In the genomic region with DNA sequence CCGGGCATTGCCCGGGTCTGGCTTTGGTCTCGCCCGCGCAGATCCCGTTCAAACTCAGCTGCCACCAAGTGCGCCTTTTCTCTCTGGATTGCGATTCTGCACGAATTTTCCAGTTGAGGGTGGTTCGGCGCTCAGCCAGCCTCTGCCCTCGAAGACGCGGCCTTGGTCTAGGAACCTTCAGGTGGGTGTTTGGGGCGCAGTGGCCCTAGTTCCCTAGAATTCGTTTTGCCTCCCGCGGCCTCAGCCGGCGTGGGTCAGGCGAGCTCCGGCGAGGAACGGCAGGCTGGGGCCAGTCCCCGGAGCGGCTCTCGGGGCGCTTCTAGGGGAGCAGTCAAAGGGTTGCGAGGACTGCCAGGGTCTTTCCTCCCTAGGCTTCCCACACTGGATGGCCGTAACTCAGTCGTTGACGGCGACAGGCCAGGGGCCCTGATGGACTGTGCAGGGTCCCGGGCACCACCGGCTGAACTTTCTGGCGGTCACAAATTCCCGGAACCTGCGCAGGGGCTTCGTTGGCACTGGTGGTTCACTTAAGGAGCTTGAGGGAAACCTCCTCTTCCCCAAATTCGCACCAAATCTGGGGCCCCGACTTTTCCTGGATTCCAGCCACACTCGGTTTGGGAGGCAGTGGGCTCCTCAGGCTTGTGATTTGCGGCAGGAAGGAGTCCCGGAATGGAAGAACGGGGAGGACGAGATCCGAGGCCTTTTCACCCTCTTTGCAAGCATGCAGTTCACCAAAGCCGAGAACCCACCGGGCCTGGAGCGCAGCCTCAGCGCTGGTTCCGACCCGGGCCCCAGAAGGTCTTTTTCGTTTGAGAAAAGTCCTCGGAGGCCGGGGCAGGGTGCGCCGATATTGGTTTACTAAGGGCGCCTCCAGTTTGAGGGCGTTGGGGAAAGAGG, we compare ENCODE assay signal across 1 cellular context.
TF ChIP-seq lines count a peak whose summit lies in the region.

No MANE protein-coding gene starts in this region.

TF ChIP-seq in IMR-90, 13 proteins besides CTCF, POLR2A, EP300 and RAD21:
- TF ChIP-seq, protein P1, sequence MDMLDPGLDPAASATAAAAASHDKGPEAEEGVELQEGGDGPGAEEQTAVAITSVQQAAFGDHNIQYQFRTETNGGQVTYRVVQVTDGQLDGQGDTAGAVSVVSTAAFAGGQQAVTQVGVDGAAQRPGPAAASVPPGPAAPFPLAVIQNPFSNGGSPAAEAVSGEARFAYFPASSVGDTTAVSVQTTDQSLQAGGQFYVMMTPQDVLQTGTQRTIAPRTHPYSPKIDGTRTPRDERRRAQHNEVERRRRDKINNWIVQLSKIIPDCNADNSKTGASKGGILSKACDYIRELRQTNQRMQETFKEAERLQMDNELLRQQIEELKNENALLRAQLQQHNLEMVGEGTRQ (IDR thresholded peaks at IDR 0.05; ENCODE audit: low read depth, low read length): no peak
- no peak for TF ChIP-seq RFX5 (IDR thresholded peaks at IDR 0.05; ENCODE audit: low read depth, low read length)
- TF ChIP-seq, protein P2, sequence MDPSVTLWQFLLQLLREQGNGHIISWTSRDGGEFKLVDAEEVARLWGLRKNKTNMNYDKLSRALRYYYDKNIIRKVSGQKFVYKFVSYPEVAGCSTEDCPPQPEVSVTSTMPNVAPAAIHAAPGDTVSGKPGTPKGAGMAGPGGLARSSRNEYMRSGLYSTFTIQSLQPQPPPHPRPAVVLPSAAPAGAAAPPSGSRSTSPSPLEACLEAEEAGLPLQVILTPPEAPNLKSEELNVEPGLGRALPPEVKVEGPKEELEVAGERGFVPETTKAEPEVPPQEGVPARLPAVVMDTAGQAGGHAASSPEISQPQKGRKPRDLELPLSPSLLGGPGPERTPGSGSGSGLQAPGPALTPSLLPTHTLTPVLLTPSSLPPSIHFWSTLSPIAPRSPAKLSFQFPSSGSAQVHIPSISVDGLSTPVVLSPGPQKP (IDR thresholded peaks at IDR 0.05; ENCODE audit: borderline replicate concordance, low read depth, low read length): no peak
- TF ChIP-seq NFE2L2 (IDR thresholded peaks at IDR 0.05; ENCODE audit: low read depth, low read length): no peak
- no peak for TF ChIP-seq FOS (IDR thresholded peaks at IDR 0.05; ENCODE audit: low read depth, low read length)
- no peak for TF ChIP-seq SMC3 (IDR thresholded peaks at IDR 0.05; ENCODE audit: low read depth, low read length)
- TF ChIP-seq MAFK (IDR thresholded peaks at IDR 0.05; ENCODE audit: low read depth, low read length): no peak
- no peak for TF ChIP-seq RCOR1 (IDR thresholded peaks at IDR 0.05; ENCODE audit: insufficient replicate concordance, low read length)
- no peak for TF ChIP-seq BHLHE40 (IDR thresholded peaks at IDR 0.05; ENCODE audit: low read depth, low read length)
- TF ChIP-seq MAZ (IDR thresholded peaks at IDR 0.05; ENCODE audit: borderline replicate concordance, low read depth, low read length): no peak
- no peak for TF ChIP-seq MXI1 (IDR thresholded peaks at IDR 0.05; ENCODE audit: borderline replicate concordance, low read depth, low read length)
- TF ChIP-seq CHD1 (IDR thresholded peaks at IDR 0.05; ENCODE audit: low read depth, low read length): no peak
- TF ChIP-seq CEBPB (IDR thresholded peaks at IDR 0.05; ENCODE audit: low read depth, low read length): no peak
